9 cellular contexts compared by ENCODE assay signal in genomic region chr15:94924971-94925593, GRCh38.
"Had no signal": no experiment of that assay in that cellular context is flagged by ENCODE, and none has a peak within 500 bp of the region (broad histone marks: within the 10 kb centered on the region; RNA-seq: fewer than 3 reads in every experiment).

No MANE protein-coding gene starts in this region.

- DNase-seq: activated naive CD8-positive, alpha-beta T cell treated with anti-CD3 and anti-CD28 coated beads for 36 hours; brain microvascular endothelial cell; dermis blood vessel endothelial cell; effector memory CD8-positive, alpha-beta T cell; stimulated activated CD4-positive, alpha-beta T cell treated with anti-CD3 and anti-CD28 coated beads, Interleukin-2, amount 100 ng/mL, for 48 hours; T-helper 9 cell; trophoblast cell had no signal

- ATAC-seq: activated CD4-positive, CD25-positive, alpha-beta regulatory T cell treated with anti-CD3 and anti-CD28 coated beads, Interleukin-2, amount 50 U/mL, for 24 hours; effector memory CD8-positive, alpha-beta T cell; stimulated activated memory B cell treated with anti-CD40 and anti-IgM and Interleukin-4, amounts not matched to agents 10 μg/mL and 1 μg/mL and 100 μg/mL, for 72 hours had no signal
